ENCODE assay signal across 1 cellular context in genomic region chr6:110856296-110856695, GRCh38.
TF ChIP-seq lines count a peak whose summit lies in the region.

No MANE protein-coding gene starts in this region.

TF ChIP-seq in K562, 482 proteins besides CTCF, POLR2A, EP300 and RAD21 (continued from another document and continues in another):
- TF ChIP-seq, protein P1, sequence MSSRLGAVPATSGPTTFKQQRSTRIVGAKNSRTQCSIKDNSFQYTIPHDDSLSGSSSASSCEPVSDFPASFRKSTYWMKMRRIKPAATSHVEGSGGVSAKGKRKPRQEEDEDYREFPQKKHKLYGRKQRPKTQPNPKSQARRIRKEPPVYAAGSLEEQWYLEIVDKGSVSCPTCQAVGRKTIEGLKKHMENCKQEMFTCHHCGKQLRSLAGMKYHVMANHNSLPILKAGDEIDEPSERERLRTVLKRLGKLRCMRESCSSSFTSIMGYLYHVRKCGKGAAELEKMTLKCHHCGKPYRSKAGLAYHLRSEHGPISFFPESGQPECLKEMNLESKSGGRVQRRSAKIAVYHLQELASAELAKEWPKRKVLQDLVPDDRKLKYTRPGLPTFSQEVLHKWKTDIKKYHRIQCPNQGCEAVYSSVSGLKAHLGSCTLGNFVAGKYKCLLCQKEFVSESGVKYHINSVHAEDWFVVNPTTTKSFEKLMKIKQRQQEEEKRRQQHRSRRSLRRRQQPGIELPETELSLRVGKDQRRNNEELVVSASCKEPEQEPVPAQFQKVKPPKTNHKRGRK (tag; IDR thresholded peaks at IDR 0.05): no peak
- TF ChIP-seq, protein P2, sequence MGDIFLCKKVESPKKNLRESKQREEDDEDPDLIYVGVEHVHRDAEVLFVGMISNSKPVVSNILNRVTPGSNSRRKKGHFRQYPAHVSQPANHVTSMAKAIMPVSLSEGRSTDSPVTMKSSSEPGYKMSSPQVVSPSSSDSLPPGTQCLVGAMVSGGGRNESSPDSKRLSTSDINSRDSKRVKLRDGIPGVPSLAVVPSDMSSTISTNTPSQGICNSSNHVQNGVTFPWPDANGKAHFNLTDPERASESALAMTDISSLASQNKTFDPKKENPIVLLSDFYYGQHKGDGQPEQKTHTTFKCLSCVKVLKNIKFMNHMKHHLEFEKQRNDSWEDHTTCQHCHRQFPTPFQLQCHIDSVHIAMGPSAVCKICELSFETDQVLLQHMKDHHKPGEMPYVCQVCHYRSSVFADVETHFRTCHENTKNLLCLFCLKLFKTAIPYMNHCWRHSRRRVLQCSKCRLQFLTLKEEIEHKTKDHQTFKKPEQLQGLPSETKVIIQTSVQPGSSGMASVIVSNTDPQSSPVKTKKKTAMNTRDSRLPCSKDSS (IDR thresholded peaks at IDR 0.05; ENCODE audit: low read depth, partially characterized antibody): no peak
- TF ChIP-seq ZNF408 (CRISPR knock-in tag; IDR thresholded peaks at IDR 0.05; ENCODE audit: low read depth) (no peak), IFI16 (CRISPR knock-in tag; IDR thresholded peaks at IDR 0.05) (no peak), CCNT2 (IDR thresholded peaks at IDR 0.05; ENCODE audit: borderline replicate concordance, extremely low read depth, insufficient read length, low read depth, low read length) (no peak), ZNF165 (CRISPR knock-in tag; IDR thresholded peaks at IDR 0.05; ENCODE audit: borderline replicate concordance) (no peak), HIVEP1 (CRISPR knock-in tag; IDR thresholded peaks at IDR 0.05) (no peak), VEZF1 (CRISPR knock-in tag; IDR thresholded peaks at IDR 0.05) (peak; percentile 60), YY1 (IDR thresholded peaks at IDR 0.05; ENCODE audit: borderline replicate concordance in 1 of 3, control insufficient read depth in 1 of 3, extremely low read depth in 1 of 3, insufficient read depth in 3 of 3, insufficient read length in 1 of 3, insufficient replicate concordance in 2 of 3, low read depth in 1 of 3, low read length in 2 of 3) (peak in 1 of 3 experiments; percentile 41), BCOR (IDR thresholded peaks at IDR 0.05) (no peak), UBTF (IDR thresholded peaks at IDR 0.05; ENCODE audit: borderline replicate concordance in 1 of 2, low read depth in 2 of 2, low read length in 2 of 2) (no peak), PCBP1 (IDR thresholded peaks at IDR 0.05; ENCODE audit: low read depth, low read length, poor library complexity, severe bottlenecking) (no peak), XRCC3 (IDR thresholded peaks at IDR 0.05) (no peak), POLR2AphosphoS5 (IDR thresholded peaks at IDR 0.05; ENCODE audit: control insufficient read depth, insufficient read depth, low read depth, low read length) (no peak), KDM1A (IDR thresholded peaks at IDR 0.05) (0 out of 4 replicates have a peak, but pooled peaks of 1 of the 2 experiments have one; percentile 15), RFX7 (CRISPR knock-in tag; IDR thresholded peaks at IDR 0.05) (no peak), HLTF (IDR thresholded peaks at IDR 0.05) (no peak), HMG20A (CRISPR knock-in tag; conservative IDR thresholded peaks at IDR 0.05) (no peak), FOSL1 (tag; conservative IDR thresholded peaks at IDR 0.05) (peak; percentile 91), POLR2AphosphoS2 (IDR thresholded peaks at IDR 0.05; ENCODE audit: low read length) (no peak), ZKSCAN3 (CRISPR knock-in tag; IDR thresholded peaks at IDR 0.05) (no peak), TARDBP (IDR thresholded peaks at IDR 0.05) (no peak), CC2D1A (IDR thresholded peaks at IDR 0.05) (no peak), MAX (CRISPR knock-in tag; IDR thresholded peaks at IDR 0.05) (no peak), LEF1 (IDR thresholded peaks at IDR 0.05) (no peak), FOXK1 (CRISPR knock-in tag; IDR thresholded peaks at IDR 0.05; ENCODE audit: borderline replicate concordance) (no peak), DPF2 (IDR thresholded peaks at IDR 0.05) (0 out of 2 replicates have a peak, but pooled peaks have one; percentile 32), KLF10 (CRISPR knock-in tag; IDR thresholded peaks at IDR 0.05) (no peak), CEBPB (tag; IDR thresholded peaks at IDR 0.05) (0 out of 2 replicates have a peak, but pooled peaks have one; percentile 12)
- TF ChIP-seq, protein P3, sequence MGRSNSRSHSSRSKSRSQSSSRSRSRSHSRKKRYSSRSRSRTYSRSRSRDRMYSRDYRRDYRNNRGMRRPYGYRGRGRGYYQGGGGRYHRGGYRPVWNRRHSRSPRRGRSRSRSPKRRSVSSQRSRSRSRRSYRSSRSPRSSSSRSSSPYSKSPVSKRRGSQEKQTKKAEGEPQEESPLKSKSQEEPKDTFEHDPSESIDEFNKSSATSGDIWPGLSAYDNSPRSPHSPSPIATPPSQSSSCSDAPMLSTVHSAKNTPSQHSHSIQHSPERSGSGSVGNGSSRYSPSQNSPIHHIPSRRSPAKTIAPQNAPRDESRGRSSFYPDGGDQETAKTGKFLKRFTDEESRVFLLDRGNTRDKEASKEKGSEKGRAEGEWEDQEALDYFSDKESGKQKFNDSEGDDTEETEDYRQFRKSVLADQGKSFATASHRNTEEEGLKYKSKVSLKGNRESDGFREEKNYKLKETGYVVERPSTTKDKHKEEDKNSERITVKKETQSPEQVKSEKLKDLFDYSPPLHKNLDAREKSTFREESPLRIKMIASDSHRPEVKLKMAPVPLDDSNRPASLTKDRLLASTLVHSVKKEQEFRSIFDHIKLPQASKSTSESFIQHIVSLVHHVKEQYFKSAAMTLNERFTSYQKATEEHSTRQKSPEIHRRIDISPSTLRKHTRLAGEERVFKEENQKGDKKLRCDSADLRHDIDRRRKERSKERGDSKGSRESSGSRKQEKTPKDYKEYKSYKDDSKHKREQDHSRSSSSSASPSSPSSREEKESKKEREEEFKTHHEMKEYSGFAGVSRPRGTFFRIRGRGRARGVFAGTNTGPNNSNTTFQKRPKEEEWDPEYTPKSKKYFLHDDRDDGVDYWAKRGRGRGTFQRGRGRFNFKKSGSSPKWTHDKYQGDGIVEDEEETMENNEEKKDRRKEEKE (IDR thresholded peaks at IDR 0.05; ENCODE audit: borderline replicate concordance in 1 of 2, control insufficient read depth in 1 of 2, low read depth in 2 of 2, low read length in 1 of 2): no peak
- TF ChIP-seq, protein P4, sequence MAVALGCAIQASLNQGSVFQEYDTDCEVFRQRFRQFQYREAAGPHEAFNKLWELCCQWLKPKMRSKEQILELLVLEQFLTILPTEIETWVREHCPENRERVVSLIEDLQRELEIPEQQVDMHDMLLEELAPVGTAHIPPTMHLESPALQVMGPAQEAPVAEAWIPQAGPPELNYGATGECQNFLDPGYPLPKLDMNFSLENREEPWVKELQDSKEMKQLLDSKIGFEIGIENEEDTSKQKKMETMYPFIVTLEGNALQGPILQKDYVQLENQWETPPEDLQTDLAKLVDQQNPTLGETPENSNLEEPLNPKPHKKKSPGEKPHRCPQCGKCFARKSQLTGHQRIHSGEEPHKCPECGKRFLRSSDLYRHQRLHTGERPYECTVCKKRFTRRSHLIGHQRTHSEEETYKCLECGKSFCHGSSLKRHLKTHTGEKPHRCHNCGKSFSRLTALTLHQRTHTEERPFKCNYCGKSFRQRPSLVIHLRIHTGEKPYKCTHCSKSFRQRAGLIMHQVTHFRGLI (CRISPR knock-in tag; IDR thresholded peaks at IDR 0.05): no peak
- TF ChIP-seq, protein P5, sequence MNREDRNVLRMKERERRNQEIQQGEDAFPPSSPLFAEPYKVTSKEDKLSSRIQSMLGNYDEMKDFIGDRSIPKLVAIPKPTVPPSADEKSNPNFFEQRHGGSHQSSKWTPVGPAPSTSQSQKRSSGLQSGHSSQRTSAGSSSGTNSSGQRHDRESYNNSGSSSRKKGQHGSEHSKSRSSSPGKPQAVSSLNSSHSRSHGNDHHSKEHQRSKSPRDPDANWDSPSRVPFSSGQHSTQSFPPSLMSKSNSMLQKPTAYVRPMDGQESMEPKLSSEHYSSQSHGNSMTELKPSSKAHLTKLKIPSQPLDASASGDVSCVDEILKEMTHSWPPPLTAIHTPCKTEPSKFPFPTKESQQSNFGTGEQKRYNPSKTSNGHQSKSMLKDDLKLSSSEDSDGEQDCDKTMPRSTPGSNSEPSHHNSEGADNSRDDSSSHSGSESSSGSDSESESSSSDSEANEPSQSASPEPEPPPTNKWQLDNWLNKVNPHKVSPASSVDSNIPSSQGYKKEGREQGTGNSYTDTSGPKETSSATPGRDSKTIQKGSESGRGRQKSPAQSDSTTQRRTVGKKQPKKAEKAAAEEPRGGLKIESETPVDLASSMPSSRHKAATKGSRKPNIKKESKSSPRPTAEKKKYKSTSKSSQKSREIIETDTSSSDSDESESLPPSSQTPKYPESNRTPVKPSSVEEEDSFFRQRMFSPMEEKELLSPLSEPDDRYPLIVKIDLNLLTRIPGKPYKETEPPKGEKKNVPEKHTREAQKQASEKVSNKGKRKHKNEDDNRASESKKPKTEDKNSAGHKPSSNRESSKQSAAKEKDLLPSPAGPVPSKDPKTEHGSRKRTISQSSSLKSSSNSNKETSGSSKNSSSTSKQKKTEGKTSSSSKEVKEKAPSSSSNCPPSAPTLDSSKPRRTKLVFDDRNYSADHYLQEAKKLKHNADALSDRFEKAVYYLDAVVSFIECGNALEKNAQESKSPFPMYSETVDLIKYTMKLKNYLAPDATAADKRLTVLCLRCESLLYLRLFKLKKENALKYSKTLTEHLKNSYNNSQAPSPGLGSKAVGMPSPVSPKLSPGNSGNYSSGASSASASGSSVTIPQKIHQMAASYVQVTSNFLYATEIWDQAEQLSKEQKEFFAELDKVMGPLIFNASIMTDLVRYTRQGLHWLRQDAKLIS (CRISPR knock-in tag; IDR thresholded peaks at IDR 0.05): no peak
